ENCODE assay signal across 16 cellular contexts in the genomic region with DNA sequence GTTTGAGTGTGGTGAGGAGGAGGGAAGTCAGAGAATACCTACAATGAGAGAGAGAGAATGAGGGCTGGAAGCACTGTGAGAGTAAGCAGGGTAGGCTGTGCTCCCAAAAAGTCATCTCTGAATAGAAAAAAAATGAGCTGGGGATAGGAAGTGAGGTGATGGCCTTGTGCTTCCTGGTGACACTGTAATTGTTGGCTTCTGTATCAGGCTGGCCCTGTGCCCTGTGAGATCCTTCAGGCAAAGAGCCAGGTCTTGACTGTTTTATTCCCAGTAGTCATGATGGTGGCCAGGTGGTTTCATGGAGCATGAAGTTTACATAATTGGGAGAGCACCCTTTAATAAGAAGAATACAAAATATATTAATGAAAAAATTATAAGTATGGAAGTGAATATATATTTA. TPM values are rescaled to one million over a fixed set of nuclear protein-coding genes. Genes with fewer than 3 reads are reported as not detected.
A peak's percentile ranks its signal among the peaks of the same experiment; 100 is the strongest.
DNase-seq lines count a peak whose midpoint lies in the region; TF ChIP-seq lines count a peak whose summit lies in the region.
"Had no signal": no experiment of that assay in that cellular context is flagged by ENCODE, and none has a peak within 500 bp of the region (broad histone marks: within the 10 kb centered on the region; RNA-seq: fewer than 3 reads in every experiment).

No MANE protein-coding gene starts in this region.

- no peaks in the 10 kb centered on the region for H3K27me3 ChIP-seq in liver (ENCODE audit: control insufficient read depth in 4 of 4, insufficient read depth in 4 of 4, low read length in 3 of 4)

- no peak overlapping the region for H3K4me3 ChIP-seq in liver (ENCODE audit: low read depth in 1 of 3, low read length in 3 of 3)
- H3K4me3 ChIP-seq: lower lobe of right lung, SK-N-MC had no signal

- DNase-seq in DMS79 (lab: John Stamatoyannopoulos, UW): peak; percentile 76
- peak; percentile 68 for DNase-seq in NCI-H1092 treated with DMSO at 0.1 percent for 48 hours (lab: John Stamatoyannopoulos, UW)
- peak; percentile 21 to 40 for DNase-seq in SHP77 (lab: John Stamatoyannopoulos, UW)
- no peak for DNase-seq in activated CD4-positive, alpha-beta memory T cell treated with anti-CD3 and anti-CD28 coated beads, Interleukin-2, amount 10 ng/mL, durations not matched to agents 7 days and 5 days
- no peak for DNase-seq in activated gamma-delta T cell treated with Interleukin-2 at 50 U/mL for 16 hours
- no peak for DNase-seq in posterior vena cava (ENCODE audit: low spot score)
- no peak for DNase-seq in NK-92 (lab: John Stamatoyannopoulos, UW; ENCODE audit: unreplicated experiment)
- DNase-seq: activated CD4-positive, alpha-beta T cell treated with anti-CD3 and anti-CD28 coated beads, Interleukin-2, amount 50 U/mL, for 48 hours; activated T-cell treated with anti-CD3 and anti-CD28 coated beads, Interleukin-2, amount 50 U/mL, for 4 hours; central memory CD4-positive, alpha-beta T cell; KBM-7; lower lobe of right lung; natural killer cell; NCI-H2227 treated with DMSO at 0.1 percent for 48 hours had no signal

- H3K27ac ChIP-seq in liver (ENCODE audit: low read depth in 1 of 2, low read length in 2 of 2): no peak overlapping the region
- H3K27ac ChIP-seq: lower lobe of right lung, SK-N-MC had no signal

- no peak for TF ChIP-seq RAD21 in liver (IDR thresholded peaks at IDR 0.05)

- CTCF ChIA-PET in activated CD4-positive, alpha-beta memory T cell treated with anti-CD3 and anti-CD28 coated beads, Interleukin-2, amount 10 ng/mL, durations not matched to agents 7 days and 5 days (lab: Charles Lee): no interaction called here

- no peak overlapping the region for H3K27ac Mint-ChIP-seq in activated CD4-positive, alpha-beta memory T cell treated with anti-CD3 and anti-CD28 coated beads, Interleukin-2, amount 10 ng/mL, durations not matched to agents 7 days and 5 days
- H3K27ac Mint-ChIP-seq: natural killer cell had no signal

- H3K9me3 Mint-ChIP-seq in activated CD4-positive, alpha-beta memory T cell treated with anti-CD3 and anti-CD28 coated beads, Interleukin-2, amount 10 ng/mL, durations not matched to agents 7 days and 5 days: no peaks in the 10 kb centered on the region
- H3K9me3 Mint-ChIP-seq: activated T-cell treated with anti-CD3 and anti-CD28 coated beads, Interleukin-2, amount 50 U/mL, for 4 hours; natural killer cell had no signal

- no peak overlapping the region for H3K4me3 Mint-ChIP-seq in activated CD4-positive, alpha-beta memory T cell treated with anti-CD3 and anti-CD28 coated beads, Interleukin-2, amount 10 ng/mL, durations not matched to agents 7 days and 5 days
- H3K4me3 Mint-ChIP-seq: activated T-cell treated with anti-CD3 and anti-CD28 coated beads, Interleukin-2, amount 50 U/mL, for 4 hours; natural killer cell had no signal

- POLR2A ChIA-PET in activated CD4-positive, alpha-beta memory T cell treated with anti-CD3 and anti-CD28 coated beads, Interleukin-2, amount 10 ng/mL, durations not matched to agents 7 days and 5 days (lab: Charles Lee): no interaction called here

- intact Hi-C loops in posterior vena cava (cut with DNase I): no loop called here

- H3K4me1 ChIP-seq in liver (ENCODE audit: control insufficient read depth in 4 of 4, insufficient read depth in 4 of 4, low read length in 3 of 4): peaks cover 0 to 3% (median 0%) of the 10 kb centered on the region in 4 donors

- H3K9me3 ChIP-seq in liver (ENCODE audit: control insufficient read depth in 4 of 4, low read length in 3 of 4): no peaks in the 10 kb centered on the region
- H3K9me3 ChIP-seq: lower lobe of right lung had no signal

- H3K36me3 ChIP-seq in liver (ENCODE audit: control insufficient read depth in 4 of 4, insufficient read depth in 3 of 4, low read depth in 1 of 4, low read length in 3 of 4): no peaks in the 10 kb centered on the region
- H3K36me3 ChIP-seq: lower lobe of right lung had no signal

- no peaks in the 10 kb centered on the region for H3K36me3 Mint-ChIP-seq in activated CD4-positive, alpha-beta memory T cell treated with anti-CD3 and anti-CD28 coated beads, Interleukin-2, amount 10 ng/mL, durations not matched to agents 7 days and 5 days (ENCODE audit: low read depth)
- H3K36me3 Mint-ChIP-seq: natural killer cell had no signal

- no peaks in the 10 kb centered on the region for H3K27me3 Mint-ChIP-seq in activated CD4-positive, alpha-beta memory T cell treated with anti-CD3 and anti-CD28 coated beads, Interleukin-2, amount 10 ng/mL, durations not matched to agents 7 days and 5 days

- TF ChIP-seq CTCF in liver (IDR thresholded peaks at IDR 0.05; ENCODE audit: low read depth, low read length, missing input control): no peak

- no peak overlapping the region for H3K9ac ChIP-seq in liver (ENCODE audit: low read depth in 1 of 2, low read length in 2 of 2)

- H3K4me1 Mint-ChIP-seq in activated CD4-positive, alpha-beta memory T cell treated with anti-CD3 and anti-CD28 coated beads, Interleukin-2, amount 10 ng/mL, durations not matched to agents 7 days and 5 days: no peaks in the 10 kb centered on the region
- H3K4me1 Mint-ChIP-seq: natural killer cell had no signal

TF ChIP-seq in liver, 16 proteins besides CTCF, POLR2A, EP300 and RAD21:
- TF ChIP-seq RXRA (IDR thresholded peaks at IDR 0.05): no peak
- peak; percentile 78 for TF ChIP-seq NR2F2 (IDR thresholded peaks at IDR 0.05)
TF ChIP-seq in liver: peak in this region for 1.

RNA-seq across cellular contexts. Expression of a gene that starts 20.4 kb away (rescaled TPM):
- 1 to 10 TPM; 1.7 to 3.0 TPM for total RNA-seq in liver
- polyA plus RNA-seq in liver: 1 to 10 TPM; 1.1 to 5.5 TPM
- total RNA-seq in activated CD4-positive, alpha-beta memory T cell treated with anti-CD3 and anti-CD28 coated beads, Interleukin-2, amount 10 ng/mL, durations not matched to agents 7 days and 5 days: under 1 TPM; 0.40 to 0.55 TPM
- 10 to 100 TPM; 22.2 to 24.7 TPM for total RNA-seq in posterior vena cava

Comparison
In these comparisons a context has a peak if more than half of its experiments do, and no peak if none do; other contexts are left out.
1. DNase-seq: peak in DMS79 (single experiment), NCI-H1092 treated with DMSO at 0.1 percent for 48 hours (single experiment) and SHP77 (2 of 2); none in activated CD4-positive, alpha-beta memory T cell treated with anti-CD3 and anti-CD28 coated beads, Interleukin-2, amount 10 ng/mL, durations not matched to agents 7 days and 5 days (single experiment), activated gamma-delta T cell treated with Interleukin-2 at 50 U/mL for 16 hours (single experiment), posterior vena cava (single experiment) and NK-92 (single experiment).
2. RNA of a gene that starts 20.4 kb away (total RNA-seq): 22.2 to 24.7 TPM in posterior vena cava; 1.7 to 3.0 TPM in liver and 0.40 to 0.55 TPM in activated CD4-positive, alpha-beta memory T cell treated with anti-CD3 and anti-CD28 coated beads, Interleukin-2, amount 10 ng/mL, durations not matched to agents 7 days and 5 days; every median in the first group is over 4 times any median in the second.